Comparison of ENCODE assay signal across 31 cellular contexts in the genomic region with DNA sequence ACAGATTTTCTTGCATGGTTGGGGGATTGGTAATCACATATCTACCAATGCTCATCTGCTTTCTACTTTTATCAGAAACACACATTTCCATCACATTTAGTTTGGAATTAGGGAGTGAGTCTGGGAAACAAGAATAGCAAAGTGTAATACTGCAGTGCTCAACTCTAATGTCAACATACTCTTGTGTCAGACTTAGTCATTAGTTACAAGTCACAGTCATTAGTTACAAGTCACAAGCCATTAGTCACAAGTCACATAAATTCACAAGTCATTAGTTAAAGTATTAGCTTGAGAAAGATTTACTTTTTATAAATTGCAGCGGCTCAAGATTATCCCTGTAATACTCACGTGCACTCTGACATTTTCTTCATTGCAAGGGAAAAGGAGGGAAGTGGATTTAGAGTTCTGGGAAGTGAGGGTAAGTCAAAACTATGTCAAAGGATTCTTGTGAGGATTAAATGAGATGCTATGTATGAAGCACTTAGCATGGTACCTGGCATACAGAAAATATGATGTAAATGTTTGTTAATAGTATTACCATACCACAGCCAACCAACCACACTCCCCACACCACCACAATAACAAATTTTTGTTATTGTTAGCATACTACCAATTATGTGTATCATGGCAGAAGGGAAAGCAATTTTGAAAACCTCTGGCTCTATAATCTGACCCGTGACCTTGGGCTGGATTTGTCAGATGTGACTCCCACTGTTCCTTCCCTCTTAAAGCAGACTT.
DNase-seq lines count a peak whose midpoint lies in the region; ATAC-seq, FAIRE-seq and TF ChIP-seq lines count a peak whose summit lies in the region.
"Had no signal": no experiment of that assay in that cellular context is flagged by ENCODE, and none has a peak within 500 bp of the region (broad histone marks: within the 10 kb centered on the region; RNA-seq: fewer than 3 reads in every experiment).

No MANE protein-coding gene starts in this region.

- peak; percentile 43 for FAIRE-seq in GM12891 (lab: Jason Lieb, UNC)

- H3K4me3 Mint-ChIP-seq in activated T-helper 1 cell treated with anti-CD3 and anti-CD28 coated beads, Interleukin-12 subunit alpha, Interleukin-12 subunit beta, Interleukin-2, Interleukin-4 antibody, amounts not matched to agents 30 ng/mL and 10 ng/mL and 1 ng/mL, durations not matched to agents 14 hours and 24 hours and 36 hours = no peak overlapping the region
- H3K4me3 Mint-ChIP-seq: activated naive CD4-positive, alpha-beta T cell treated with anti-CD3 and anti-CD28 coated beads for 36 hours; activated T-cell treated with anti-CD3 and anti-CD28 coated beads, Interleukin-2, amount 50 U/mL, for 72 hours; CD8-positive, alpha-beta T cell; natural killer cell; T-helper 1 cell treated with Interleukin-12 subunit alpha and Interleukin-12 subunit beta and Interleukin-4 antibody, amounts not matched to agents 30 μg/mL and 1 μg/mL, for 36 hours had no signal

- H3K9me3 Mint-ChIP-seq in activated T-helper 1 cell treated with anti-CD3 and anti-CD28 coated beads, Interleukin-12 subunit alpha, Interleukin-12 subunit beta, Interleukin-2, Interleukin-4 antibody, amounts not matched to agents 30 ng/mL and 10 ng/mL and 1 ng/mL, durations not matched to agents 14 hours and 24 hours and 36 hours = no peaks in the 10 kb centered on the region
- H3K9me3 Mint-ChIP-seq: activated naive CD4-positive, alpha-beta T cell treated with anti-CD3 and anti-CD28 coated beads for 36 hours; CD8-positive, alpha-beta T cell; T-helper 1 cell treated with Interleukin-12 subunit alpha and Interleukin-12 subunit beta and Interleukin-4 antibody, amounts not matched to agents 30 μg/mL and 1 μg/mL, for 36 hours had no signal

- TF ChIP-seq CTCF in kidney epithelial cell (IDR thresholded peaks at IDR 0.05; ENCODE audit: insufficient read depth, low read length, poor library complexity, severe bottlenecking) (no peak), uterus (IDR thresholded peaks at IDR 0.05) (no peak)

- no peak overlapping the region for H3K27ac Mint-ChIP-seq in activated T-helper 1 cell treated with anti-CD3 and anti-CD28 coated beads, Interleukin-12 subunit alpha, Interleukin-12 subunit beta, Interleukin-2, Interleukin-4 antibody, amounts not matched to agents 30 ng/mL and 10 ng/mL and 1 ng/mL, durations not matched to agents 14 hours and 24 hours and 36 hours
- H3K27ac Mint-ChIP-seq: activated naive CD4-positive, alpha-beta T cell treated with anti-CD3 and anti-CD28 coated beads for 36 hours; activated T-cell treated with anti-CD3 and anti-CD28 coated beads, Interleukin-2, amount 50 U/mL, for 72 hours; CD8-positive, alpha-beta T cell; natural killer cell; T-helper 1 cell treated with Interleukin-12 subunit alpha and Interleukin-12 subunit beta and Interleukin-4 antibody, amounts not matched to agents 30 μg/mL and 1 μg/mL, for 36 hours had no signal

- intact Hi-C loops in activated T-helper 1 cell treated with anti-CD3 and anti-CD28 coated beads, Interleukin-12 subunit alpha, Interleukin-12 subunit beta, Interleukin-2, Interleukin-4 antibody, amounts not matched to agents 30 ng/mL and 10 ng/mL and 1 ng/mL, durations not matched to agents 14 hours and 24 hours and 36 hours (cut with micrococcal nuclease) = no loop called here
- intact Hi-C loops in uterus (cut with DNase I; ENCODE audit: low total_unique reads) = no loop called here

- H3K27me3 Mint-ChIP-seq in activated T-helper 1 cell treated with anti-CD3 and anti-CD28 coated beads, Interleukin-12 subunit alpha, Interleukin-12 subunit beta, Interleukin-2, Interleukin-4 antibody, amounts not matched to agents 30 ng/mL and 10 ng/mL and 1 ng/mL, durations not matched to agents 14 hours and 24 hours and 36 hours (ENCODE audit: insufficient read depth) = no peaks in the 10 kb centered on the region

- peak overlapping the region; percentile 9 for H3K4me2 ChIP-seq in skeletal muscle satellite cell (ENCODE audit: low read length)

- no peaks in the 10 kb centered on the region for H3K36me3 Mint-ChIP-seq in activated T-helper 1 cell treated with anti-CD3 and anti-CD28 coated beads, Interleukin-12 subunit alpha, Interleukin-12 subunit beta, Interleukin-2, Interleukin-4 antibody, amounts not matched to agents 30 ng/mL and 10 ng/mL and 1 ng/mL, durations not matched to agents 14 hours and 24 hours and 36 hours (ENCODE audit: low read depth)
- H3K36me3 Mint-ChIP-seq: CD8-positive, alpha-beta T cell; natural killer cell had no signal

- H3K9me3 ChIP-seq in skeletal muscle satellite cell (replicated peaks; ENCODE audit: low read length) (no peaks in the 10 kb centered on the region), uterus (no peaks in the 10 kb centered on the region)
- H3K9me3 ChIP-seq: breast epithelium, colonic mucosa, esophagus squamous epithelium, right atrium auricular region, tibial nerve had no signal

- TF ChIP-seq POLR2A in GM12891 (IDR thresholded peaks at IDR 0.05; ENCODE audit: low read depth, low read length) (no peak), uterus (IDR thresholded peaks at IDR 0.05) (no peak)

- H3K27me3 ChIP-seq in kidney epithelial cell (ENCODE audit: control insufficient read depth, insufficient read depth, low read length) (no peaks in the 10 kb centered on the region), skeletal muscle satellite cell (ENCODE audit: control insufficient read depth, insufficient read depth, low read length) (no peaks in the 10 kb centered on the region), uterus (no peaks in the 10 kb centered on the region)
- H3K27me3 ChIP-seq: breast epithelium, colonic mucosa, esophagus squamous epithelium, right atrium auricular region, tibial nerve had no signal

- H3K27ac ChIP-seq in uterus = no peak overlapping the region
- H3K27ac ChIP-seq: breast epithelium, colonic mucosa, esophagus squamous epithelium, HL-60, right atrium auricular region, RWPE1, tibial nerve had no signal

- ATAC-seq in HG02623 (IDR thresholded peaks at IDR 0.05; ENCODE audit: unreplicated experiment) (no peak), GM18520 (IDR thresholded peaks at IDR 0.05; ENCODE audit: unreplicated experiment) (no peak)
- ATAC-seq: activated T-cell treated with anti-CD3 and anti-CD28 coated beads, Interleukin-2, amount 50 U/mL, for 72 hours; CD8-positive, alpha-beta T cell; natural killer cell had no signal

- DNase-seq in GM12891 (ENCODE audit: insufficient read length, low spot score) = no peak
- DNase-seq in RKO (ENCODE audit: low spot score) = peak; percentile 41
- DNase-seq in kidney epithelial cell (ENCODE audit: low read depth) = peak; percentile 43
- no peak for DNase-seq in activated T-helper 1 cell treated with anti-CD3 and anti-CD28 coated beads, Interleukin-12 subunit alpha, Interleukin-12 subunit beta, Interleukin-2, Interleukin-4 antibody, amounts not matched to agents 30 ng/mL and 10 ng/mL and 1 ng/mL, durations not matched to agents 14 hours and 24 hours and 36 hours (ENCODE audit: low spot score)
- DNase-seq in uterus = no peak
- DNase-seq: activated CD4-positive, alpha-beta T cell treated with anti-CD3 and anti-CD28 coated beads for 48 hours; activated naive CD4-positive, alpha-beta T cell treated with anti-CD3 and anti-CD28 coated beads for 36 hours; activated T-cell treated with anti-CD3 and anti-CD28 coated beads, Interleukin-2, amount 50 U/mL, for 72 hours; AML-193; amygdala; CD8-positive, alpha-beta T cell; colonic mucosa; esophagus squamous epithelium; H7; Kasumi-1; mesendoderm; natural killer cell; NCI-H1048; NCI-H187; NCI-H526 treated with DMSO at 0.1 percent for 48 hours; stimulated activated CD4-positive, alpha-beta T cell treated with anti-CD3 and anti-CD28 coated beads, Interleukin-4, amount 100 ng/mL, for 24 hours; stimulated activated naive CD4-positive, alpha-beta T cell treated with Interleukin-2 at 50 U/mL for 16 hours had no signal

- peaks cover 12% of the 10 kb centered on the region for H3K4me1 ChIP-seq in skeletal muscle satellite cell (ENCODE audit: control insufficient read depth, insufficient read depth, low read length)
- no peaks in the 10 kb centered on the region for H3K4me1 ChIP-seq in uterus
- H3K4me1 ChIP-seq: breast epithelium, colonic mucosa had no signal

- no peak overlapping the region for H3K9ac ChIP-seq in skeletal muscle satellite cell (ENCODE audit: low read depth, low read length)

- H3K4me1 Mint-ChIP-seq in activated T-helper 1 cell treated with anti-CD3 and anti-CD28 coated beads, Interleukin-12 subunit alpha, Interleukin-12 subunit beta, Interleukin-2, Interleukin-4 antibody, amounts not matched to agents 30 ng/mL and 10 ng/mL and 1 ng/mL, durations not matched to agents 14 hours and 24 hours and 36 hours (ENCODE audit: low read depth) = no peaks in the 10 kb centered on the region
- H3K4me1 Mint-ChIP-seq: natural killer cell had no signal

- no peaks in the 10 kb centered on the region for H3K36me3 ChIP-seq in kidney epithelial cell (ENCODE audit: control insufficient read depth, insufficient read depth, low read length)
- H3K36me3 ChIP-seq in skeletal muscle satellite cell (ENCODE audit: insufficient read depth, low read length) = no peaks in the 10 kb centered on the region
- H3K36me3 ChIP-seq in uterus = no peaks in the 10 kb centered on the region
- H3K36me3 ChIP-seq: breast epithelium, colonic mucosa, esophagus squamous epithelium, right atrium auricular region, tibial nerve had no signal

- H3K4me3 ChIP-seq in kidney epithelial cell (ENCODE audit: low read depth, low read length) (no peak overlapping the region), skeletal muscle satellite cell (ENCODE audit: low read length) (no peak overlapping the region), uterus (no peak overlapping the region)
- H3K4me3 ChIP-seq: breast epithelium, colonic mucosa, esophagus squamous epithelium, right atrium auricular region, tibial nerve had no signal

TF ChIP-seq in GM12891, 5 proteins besides CTCF, POLR2A, EP300 and RAD21:
- TF ChIP-seq SPI1 (IDR thresholded peaks at IDR 0.05; ENCODE audit: low read depth, low read length) = no peak

Comparison
In these comparisons a context has a peak if more than half of its experiments do, and no peak if none do; other contexts are left out.
1. DNase-seq: peak in RKO (single experiment) and kidney epithelial cell (single experiment); none in GM12891 (single experiment), activated T-helper 1 cell treated with anti-CD3 and anti-CD28 coated beads, Interleukin-12 subunit alpha, Interleukin-12 subunit beta, Interleukin-2, Interleukin-4 antibody, amounts not matched to agents 30 ng/mL and 10 ng/mL and 1 ng/mL, durations not matched to agents 14 hours and 24 hours and 36 hours (single experiment) and uterus (0 of 2).